ENCODE assay signal across 8 cellular contexts in the genomic region with DNA sequence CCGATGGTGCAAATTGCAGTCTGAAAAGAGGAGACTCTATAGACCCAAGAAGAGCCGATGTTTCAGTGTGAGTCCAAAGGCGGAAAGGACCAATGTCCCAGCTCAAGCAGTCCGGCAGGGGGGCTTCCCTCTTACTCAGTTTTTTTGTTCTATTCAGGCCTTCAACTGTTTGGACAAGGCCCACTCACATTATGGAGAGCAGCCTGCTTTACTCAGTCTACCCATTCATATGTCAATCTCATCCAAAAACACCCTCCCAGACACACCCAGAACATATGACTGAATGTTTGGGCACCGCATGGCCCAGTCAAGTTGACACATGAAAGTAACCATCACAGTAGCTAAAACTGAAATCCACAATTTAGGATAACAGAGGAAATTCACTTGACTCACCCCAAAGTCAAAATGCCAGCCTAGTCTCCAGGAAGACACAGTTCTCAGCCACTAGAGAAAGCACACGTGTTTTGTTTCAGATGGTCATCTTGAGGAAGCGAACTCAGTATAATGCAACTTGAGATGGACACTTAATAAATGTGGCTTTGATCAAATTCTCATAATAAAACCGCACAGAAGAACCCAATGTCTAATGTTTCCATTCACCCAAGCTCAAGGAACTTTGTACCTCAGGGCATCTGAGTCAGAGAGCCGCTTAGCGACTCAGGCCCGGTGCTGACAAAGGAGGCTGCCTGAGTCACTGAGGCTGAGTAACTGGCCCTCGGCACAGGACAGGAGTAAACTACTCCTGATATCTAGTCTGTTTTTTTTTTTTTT. TPM values are rescaled to one million over a fixed set of nuclear protein-coding genes. Genes with fewer than 3 reads are reported as not detected.
DNase-seq lines count a peak whose midpoint lies in the region; ATAC-seq, FAIRE-seq and TF ChIP-seq lines count a peak whose summit lies in the region.

No MANE protein-coding gene starts in this region.

- no peak for FAIRE-seq in GM12878 (lab: Jason Lieb, UNC)

- no peak overlapping the region for H2AFZ ChIP-seq in GM12878 (ENCODE audit: control insufficient read depth, low read depth, low read length)

- H3K36me3 ChIP-seq in GM12878 (ENCODE audit: control insufficient read depth in 2 of 2, insufficient read depth in 2 of 2, low read length in 1 of 2) (no peaks in the 10 kb centered on the region), mucosa of stomach (ENCODE audit: control insufficient read depth, insufficient read depth, low read length) (peaks cover 4% of the 10 kb centered on the region)

- H3K4me3 ChIP-seq in GM12878 (no peak overlapping the region), mucosa of stomach (ENCODE audit: low read length) (peak overlapping the region; percentile 20)

- SMC1A ChIA-PET in GM12878 (lab: Charles Lee; ENCODE audit: uncharacterized antibody, unreplicated experiment): interaction anchor here (1.0 to 1.8 kb wide), 2 partner anchors 10 to 16 kb away, joined by 4 to 5 read pairs; no protein-coding TSS in a partner anchor

- POLR2A ChIA-PET in GM12878 (lab: Charles Lee): no interaction called here

- 60% methylated on average over 12 of the region's 12 CpGs for WGBS in GM12878 (ENCODE audit: insufficient coverage, insufficient replicate concordance, low lambda C conversion rate, missing lambda C conversion rate)

- peaks cover 13% of the 10 kb centered on the region for H3K27me3 Mint-ChIP-seq in activated naive CD4-positive, alpha-beta T cell treated with anti-CD3 and anti-CD28 coated beads for 36 hours (ENCODE audit: low read depth)
- H3K27me3 Mint-ChIP-seq in activated naive CD4-positive, alpha-beta T cell treated with anti-CD3 and anti-CD28 coated beads, Interleukin-2, amount 10 ng/mL, durations not matched to agents 7 days and 5 days: peaks cover 46% of the 10 kb centered on the region
- peaks cover 3% of the 10 kb centered on the region for H3K27me3 Mint-ChIP-seq in type B pancreatic cell

- in situ Hi-C loops in GM12878 (cut with MboI): no loop called here

- no peak for TF ChIP-seq EP300 in GM12878 (IDR thresholded peaks at IDR 0.05; ENCODE audit: borderline replicate concordance in 1 of 2, control insufficient read depth in 1 of 2, low read depth in 2 of 2, low read length in 2 of 2)

- H3K9me3 Mint-ChIP-seq in activated naive CD4-positive, alpha-beta T cell treated with anti-CD3 and anti-CD28 coated beads for 36 hours: no peaks in the 10 kb centered on the region
- no peaks in the 10 kb centered on the region for H3K9me3 Mint-ChIP-seq in activated naive CD4-positive, alpha-beta T cell treated with anti-CD3 and anti-CD28 coated beads, Interleukin-2, amount 10 ng/mL, durations not matched to agents 7 days and 5 days
- H3K9me3 Mint-ChIP-seq in type B pancreatic cell: no peaks in the 10 kb centered on the region

- H3K9ac ChIP-seq in GM12878 (ENCODE audit: control insufficient read depth, insufficient read depth, low read length): no peak overlapping the region
- peak overlapping the region; percentile 100 for H3K9ac ChIP-seq in mucosa of stomach (ENCODE audit: low read length)

- H3K4me1 Mint-ChIP-seq in activated naive CD4-positive, alpha-beta T cell treated with anti-CD3 and anti-CD28 coated beads for 36 hours (ENCODE audit: low read depth): peaks cover 9% of the 10 kb centered on the region
- H3K4me1 Mint-ChIP-seq in activated naive CD4-positive, alpha-beta T cell treated with anti-CD3 and anti-CD28 coated beads, Interleukin-2, amount 10 ng/mL, durations not matched to agents 7 days and 5 days: peaks cover 11% of the 10 kb centered on the region
- H3K4me1 Mint-ChIP-seq in type B pancreatic cell (ENCODE audit: unreplicated experiment): peaks cover 12% of the 10 kb centered on the region

- H3K4me2 ChIP-seq in GM12878 (ENCODE audit: control insufficient read depth, insufficient read depth): no peak overlapping the region

- CTCF ChIA-PET in activated naive CD4-positive, alpha-beta T cell treated with anti-CD3 and anti-CD28 coated beads for 36 hours (lab: Charles Lee): interaction anchor here (0.6 kb wide), 1 partner anchor 108 kb away, joined by 3 read pairs; no protein-coding TSS in a partner anchor
- CTCF ChIA-PET in activated naive CD4-positive, alpha-beta T cell treated with anti-CD3 and anti-CD28 coated beads, Interleukin-2, amount 10 ng/mL, durations not matched to agents 7 days and 5 days (lab: Charles Lee): interaction anchor here (1.2 kb wide), 1 partner anchor 11 kb away, joined by 3 read pairs; no protein-coding TSS in a partner anchor
- CTCF ChIA-PET in GM12878 (lab: Yijun Ruan, JAX): no interaction called here

- ATAC-seq in GM12878: no peak
- no peak for ATAC-seq in GM21526 (IDR thresholded peaks at IDR 0.05; ENCODE audit: low FRiP score, unreplicated experiment)

- no peaks in the 10 kb centered on the region for H3K36me3 Mint-ChIP-seq in activated naive CD4-positive, alpha-beta T cell treated with anti-CD3 and anti-CD28 coated beads for 36 hours (ENCODE audit: low read depth)
- no peaks in the 10 kb centered on the region for H3K36me3 Mint-ChIP-seq in activated naive CD4-positive, alpha-beta T cell treated with anti-CD3 and anti-CD28 coated beads, Interleukin-2, amount 10 ng/mL, durations not matched to agents 7 days and 5 days
- peaks cover 16% of the 10 kb centered on the region for H3K36me3 Mint-ChIP-seq in type B pancreatic cell

- RAD21 ChIA-PET in GM12878 (lab: Charles Lee; ENCODE audit: unreplicated experiment): no interaction called here

- H3K9me3 ChIP-seq in GM12878 (replicated peaks; ENCODE audit: control insufficient read depth, insufficient read depth, low read length): no peaks in the 10 kb centered on the region; the same call in 2 of the 3 replicates
- no peaks in the 10 kb centered on the region for H3K9me3 ChIP-seq in mucosa of stomach (ENCODE audit: control insufficient read depth, low read length)

- H3K27ac Mint-ChIP-seq in activated naive CD4-positive, alpha-beta T cell treated with anti-CD3 and anti-CD28 coated beads for 36 hours: no peak overlapping the region
- no peak overlapping the region for H3K27ac Mint-ChIP-seq in activated naive CD4-positive, alpha-beta T cell treated with anti-CD3 and anti-CD28 coated beads, Interleukin-2, amount 10 ng/mL, durations not matched to agents 7 days and 5 days
- peak overlapping the region; percentile 63 for H3K27ac Mint-ChIP-seq in type B pancreatic cell

- intact Hi-C loops in activated naive CD4-positive, alpha-beta T cell treated with anti-CD3 and anti-CD28 coated beads for 36 hours (cut with micrococcal nuclease): loop anchor here (5.0 kb wide), 1 partner anchor 59 kb away; a partner anchor contains a TSS
- intact Hi-C loops in GM12878 (cut with micrococcal nuclease; ENCODE audit: unreplicated experiment): no loop called here

- TF ChIP-seq RAD21 in GM12878 (IDR thresholded peaks at IDR 0.05; ENCODE audit: insufficient read depth, low read depth, low read length): no peak

- H3K27me3 ChIP-seq in GM12878 (replicated peaks in 1 of 2; ENCODE audit: control insufficient read depth in 2 of 2, insufficient read depth in 2 of 2, low read length in 1 of 2) (peaks cover 2 to 14% of the 10 kb centered on the region in 2 experiments), mucosa of stomach (ENCODE audit: control insufficient read depth, insufficient read depth, low read length) (peaks cover 3% of the 10 kb centered on the region)

- no peaks in the 10 kb centered on the region for H4K20me1 ChIP-seq in GM12878 (ENCODE audit: control insufficient read depth, insufficient read depth)

- H3K4me3 Mint-ChIP-seq in activated naive CD4-positive, alpha-beta T cell treated with anti-CD3 and anti-CD28 coated beads for 36 hours: no peak overlapping the region
- no peak overlapping the region for H3K4me3 Mint-ChIP-seq in activated naive CD4-positive, alpha-beta T cell treated with anti-CD3 and anti-CD28 coated beads, Interleukin-2, amount 10 ng/mL, durations not matched to agents 7 days and 5 days
- peak overlapping the region; percentile 69 for H3K4me3 Mint-ChIP-seq in type B pancreatic cell

- no TSS peak for BruUV-seq in GM12878 (replicated peaks; lab: Mats Ljungman, UMichigan)

- H3K4me1 ChIP-seq in GM12878 (ENCODE audit: control insufficient read depth, insufficient read depth, low read length) (no peaks in the 10 kb centered on the region), mucosa of stomach (ENCODE audit: control insufficient read depth, insufficient read depth, low read length) (peaks cover 56% of the 10 kb centered on the region)

- no peaks in the 10 kb centered on the region for H3K79me2 ChIP-seq in GM12878 (ENCODE audit: control insufficient read depth, insufficient read depth, low read length)

- TF ChIP-seq POLR2A in GM12878 (IDR thresholded peaks at IDR 0.05; ENCODE audit: low read depth, low read length): no peak

- TF ChIP-seq CTCF in GM12878 (IDR thresholded peaks at IDR 0.05 in 2 of 3, conservative IDR thresholded peaks at IDR 0.05 in 1 of 3; ENCODE audit: control insufficient read depth in 2 of 3, extremely low read depth in 1 of 3, insufficient read depth in 1 of 3, low read depth in 3 of 3, low read length in 3 of 3) (no peak), type B pancreatic cell (conservative IDR thresholded peaks at IDR 0.05) (no peak), GM10266 (IDR thresholded peaks at IDR 0.05; ENCODE audit: control insufficient read depth, insufficient read depth, low read depth, missing control alignments) (no peak)

- peak; percentile 66 for DNase-seq in activated naive CD4-positive, alpha-beta T cell treated with anti-CD3 and anti-CD28 coated beads for 36 hours
- DNase-seq in activated naive CD4-positive, alpha-beta T cell treated with anti-CD3 and anti-CD28 coated beads, Interleukin-2, amount 10 ng/mL, durations not matched to agents 7 days and 5 days: no peak
- no peak for DNase-seq in GM12878 (ENCODE audit: low read depth, low spot score)
- no peak for DNase-seq in type B pancreatic cell (ENCODE audit: extremely low spot score, unreplicated experiment)
- DNase-seq in NCI-H187 (lab: John Stamatoyannopoulos, UW): no peak
- no peak for DNase-seq in GM10266 (ENCODE audit: extremely low spot score)

- H3K27ac ChIP-seq in GM12878 (ENCODE audit: control insufficient read depth, insufficient read depth): no peak overlapping the region

RNA-seq across cellular contexts. Expression of a gene that starts 2.4 kb away (rescaled TPM):
- 1 to 10 TPM; 1.6 to 1.8 TPM for total RNA-seq in activated naive CD4-positive, alpha-beta T cell treated with anti-CD3 and anti-CD28 coated beads for 36 hours
- total RNA-seq in GM12878 (2013; cell fraction: nucleolus; rRNA removed): 0.20 and 0.54 TPM in 2 replicates
- total RNA-seq in GM12878 (2014; rRNA removed) (3.9 and 4.3 TPM in 2 replicates), GM12878 (2014; rRNA removed; fragmentation: Illumina TruSeq; extraction: Trizol) (2.2 and 2.3 TPM in 2 replicates), GM12878 (2021) (2.2 and 3.0 TPM in 2 replicates), type B pancreatic cell (ENCODE audit: low replicate concordance) (19.9 and 21.9 TPM in 2 replicates)
- polyA plus RNA-seq in GM12878 (2011; ENCODE audit: low read depth): 1.9 TPM
- polyA plus RNA-seq in GM12878 (2011; rRNA removed) (4.8 and 5.2 TPM in 2 replicates), GM12878 (2014; fragmentation: Illumina TruSeq; extraction: Trizol) (2.5 and 2.7 TPM in 2 replicates), GM12878 (2014; fragmentation: Nextera tagmentation; extraction: Ambion mirVana) (1 to 10 TPM; 7.4 to 9.9 TPM), GM12878 (2014; rRNA removed) (3.4 and 4.2 TPM in 2 replicates), GM12878 (2016; fragmentation: Nextera tagmentation; extraction: Ambion mirVana) (1 to 10 TPM; 7.1 to 7.7 TPM)
- 5.7 and 6.9 TPM in 2 replicates for polyA plus RNA-seq in GM12878 (2011; cell fraction: cytosol; rRNA removed)
- polyA plus RNA-seq in GM12878 (2011; cell fraction: nucleus; rRNA removed): 2.5 and 2.6 TPM in 2 replicates
- 2.0 and 2.3 TPM in 2 replicates for polyA plus RNA-seq in GM12878 (2012)
- 4.6 and 5.3 TPM in 2 replicates for polyA minus RNA-seq in GM12878 (2011; rRNA and poly(A)+ RNA removed)
- polyA minus RNA-seq in GM12878 (2011; cell fraction: cytosol; rRNA and poly(A)+ RNA removed): 2.0 and 2.4 TPM in 2 replicates
- 0.24 and 0.96 TPM in 2 replicates for polyA minus RNA-seq in GM12878 (2011; cell fraction: nucleus; rRNA and poly(A)+ RNA removed)

RNA-seq across cellular contexts. Expression of a gene that starts 59.1 kb away (rescaled TPM):
- total RNA-seq in activated naive CD4-positive, alpha-beta T cell treated with anti-CD3 and anti-CD28 coated beads for 36 hours: 10 to 100 TPM; 15.6 to 16.4 TPM
- 38.8 and 40.1 TPM in 2 replicates for total RNA-seq in GM12878 (2013; cell fraction: nucleolus; rRNA removed)
- total RNA-seq in GM12878 (2014; rRNA removed) (7.2 and 7.3 TPM in 2 replicates), GM12878 (2014; rRNA removed; fragmentation: Illumina TruSeq; extraction: Trizol) (15.9 and 16.1 TPM in 2 replicates), GM12878 (2021) (11.3 and 13.2 TPM in 2 replicates), type B pancreatic cell (ENCODE audit: low replicate concordance) (23.5 and 25.8 TPM in 2 replicates)
- 5.6 TPM for polyA plus RNA-seq in GM12878 (2011; ENCODE audit: low read depth)
- polyA plus RNA-seq in GM12878 (2011; rRNA removed) (24.2 and 39.4 TPM in 2 replicates), GM12878 (2014; fragmentation: Illumina TruSeq; extraction: Trizol) (20.8 and 22.2 TPM in 2 replicates), GM12878 (2014; fragmentation: Nextera tagmentation; extraction: Ambion mirVana) (10 to 100 TPM; 15.7 to 19.5 TPM), GM12878 (2014; rRNA removed) (10.0 and 11.4 TPM in 2 replicates), GM12878 (2016; fragmentation: Nextera tagmentation; extraction: Ambion mirVana) (10 to 100 TPM; 13.5 to 15.2 TPM)
- polyA plus RNA-seq in GM12878 (2011; cell fraction: cytosol; rRNA removed): 8.5 and 9.2 TPM in 2 replicates
- 7.9 and 8.6 TPM in 2 replicates for polyA plus RNA-seq in GM12878 (2011; cell fraction: nucleus; rRNA removed)
- 14.0 and 16.8 TPM in 2 replicates for polyA plus RNA-seq in GM12878 (2012)
- polyA minus RNA-seq in GM12878 (2011; rRNA and poly(A)+ RNA removed): 7.2 and 7.8 TPM in 2 replicates
- polyA minus RNA-seq in GM12878 (2011; cell fraction: cytosol; rRNA and poly(A)+ RNA removed): 5.1 and 9.5 TPM in 2 replicates
- 6.6 and 9.1 TPM in 2 replicates for polyA minus RNA-seq in GM12878 (2011; cell fraction: nucleus; rRNA and poly(A)+ RNA removed)
